2 cellular contexts compared by ENCODE assay signal in genomic region chr2:156581280-156581679, GRCh38.
A peak's percentile ranks its signal among the peaks of the same experiment; 100 is the strongest.
TF ChIP-seq lines count a peak whose summit lies in the region.

No MANE protein-coding gene starts in this region.

TF ChIP-seq in IMR-90, 13 proteins besides CTCF, POLR2A, EP300 and RAD21:
- TF ChIP-seq MXI1 (IDR thresholded peaks at IDR 0.05; ENCODE audit: borderline replicate concordance, low read depth, low read length), result no peak
- no peak for TF ChIP-seq MAFK (IDR thresholded peaks at IDR 0.05; ENCODE audit: low read depth, low read length)
- no peak for TF ChIP-seq SMC3 (IDR thresholded peaks at IDR 0.05; ENCODE audit: low read depth, low read length)
- no peak for TF ChIP-seq RFX5 (IDR thresholded peaks at IDR 0.05; ENCODE audit: low read depth, low read length)
- TF ChIP-seq NFE2L2 (IDR thresholded peaks at IDR 0.05; ENCODE audit: low read depth, low read length), result no peak
- TF ChIP-seq MAZ (IDR thresholded peaks at IDR 0.05; ENCODE audit: borderline replicate concordance, low read depth, low read length), result no peak
- no peak for TF ChIP-seq USF2 (IDR thresholded peaks at IDR 0.05; ENCODE audit: low read depth, low read length)
- TF ChIP-seq BHLHE40 (IDR thresholded peaks at IDR 0.05; ENCODE audit: low read depth, low read length), result no peak
- no peak for TF ChIP-seq RCOR1 (IDR thresholded peaks at IDR 0.05; ENCODE audit: insufficient replicate concordance, low read length)
- no peak for TF ChIP-seq CEBPB (IDR thresholded peaks at IDR 0.05; ENCODE audit: low read depth, low read length)
- TF ChIP-seq ELK1 (IDR thresholded peaks at IDR 0.05; ENCODE audit: borderline replicate concordance, low read depth, low read length), result no peak
- TF ChIP-seq FOS (IDR thresholded peaks at IDR 0.05; ENCODE audit: low read depth, low read length), result no peak
- no peak for TF ChIP-seq CHD1 (IDR thresholded peaks at IDR 0.05; ENCODE audit: low read depth, low read length)

TF ChIP-seq in K562, 482 proteins besides CTCF, POLR2A, EP300 and RAD21:
- TF ChIP-seq MLLT1 (IDR thresholded peaks at IDR 0.05) (no peak), TCF3 (CRISPR knock-in tag; IDR thresholded peaks at IDR 0.05) (peak; percentile 36; the same call in 1 of the 2 replicates), DPF2 (IDR thresholded peaks at IDR 0.05) (peak; percentile 19; the same call in 1 of the 2 replicates), MEIS2 (IDR thresholded peaks at IDR 0.05; ENCODE audit: partially characterized antibody) (peak; percentile 90), PBX2 (CRISPR knock-in tag; IDR thresholded peaks at IDR 0.05; ENCODE audit: low read depth) (no peak), PBX2 (tag; conservative IDR thresholded peaks at IDR 0.05; ENCODE audit: low read depth) (peak; percentile 68; the same call in 1 of the 2 replicates), RBM15 (IDR thresholded peaks at IDR 0.05; ENCODE audit: insufficient read depth, low read length) (no peak), TEAD4 (IDR thresholded peaks at IDR 0.05; ENCODE audit: low read length) (no peak; the same call in 1 of the 2 replicates), TEAD4 (CRISPR knock-in tag; IDR thresholded peaks at IDR 0.05; ENCODE audit: borderline replicate concordance) (no peak), TAL1 (IDR thresholded peaks at IDR 0.05) (peak; percentile 40; the same call in 1 of the 2 replicates), HNRNPL (IDR thresholded peaks at IDR 0.05; ENCODE audit: low read depth, low read length) (no peak), TAF7 (tag; IDR thresholded peaks at IDR 0.05) (no peak), ARID1B (IDR thresholded peaks at IDR 0.05) (peak; percentile 45; the same call in 1 of the 2 replicates), CEBPG (CRISPR knock-in tag; IDR thresholded peaks at IDR 0.05) (no peak), CEBPG (tag; conservative IDR thresholded peaks at IDR 0.05 in 1 of 2, IDR thresholded peaks at IDR 0.05 in 1 of 2) (peak; percentile 59 to 63; a peak in 3 of 4 replicates), SOX6 (IDR thresholded peaks at IDR 0.05) (peak; percentile 29; the same call in 1 of the 2 replicates), ZBTB11 (CRISPR knock-in tag; IDR thresholded peaks at IDR 0.05) (no peak), ATF3 (IDR thresholded peaks at IDR 0.05) (peak; percentile 57; the same call in 1 of the 2 replicates), ATF3 (CRISPR knock-in tag; conservative IDR thresholded peaks at IDR 0.05) (no peak), TCF7L2 (IDR thresholded peaks at IDR 0.05; ENCODE audit: low read depth, low read length) (no peak), ZNF431 (CRISPR knock-in tag; IDR thresholded peaks at IDR 0.05) (no peak), ATF7 (IDR thresholded peaks at IDR 0.05) (no peak), ZBTB2 (IDR thresholded peaks at IDR 0.05) (no peak), HNRNPLL (IDR thresholded peaks at IDR 0.05; ENCODE audit: low read depth, low read length, poor library complexity, severe bottlenecking) (no peak), U2AF1 (optimal IDR thresholded peaks at IDR 0.05; ENCODE audit: low read depth, low read length) (no peak), REST (CRISPR knock-in tag; IDR thresholded peaks at IDR 0.05; ENCODE audit: low read depth) (no peak), PKNOX1 (IDR thresholded peaks at IDR 0.05) (peak; percentile 74), ZNF609 (CRISPR knock-in tag; IDR thresholded peaks at IDR 0.05; ENCODE audit: borderline replicate concordance) (no peak), ZNF766 (CRISPR knock-in tag; conservative IDR thresholded peaks at IDR 0.05) (peak; percentile 86), MTF1 (CRISPR knock-in tag; IDR thresholded peaks at IDR 0.05; ENCODE audit: borderline replicate concordance) (no peak), ELK3 (CRISPR knock-in tag; IDR thresholded peaks at IDR 0.05) (no peak)
